ENCODE assay signal across 33 cellular contexts in genomic region chr3:144015133-144015532, GRCh38.
"Had no signal": no experiment of that assay in that cellular context is flagged by ENCODE, and none has a peak within 500 bp of the region (broad histone marks: within the 10 kb centered on the region; RNA-seq: fewer than 3 reads in every experiment).

No MANE protein-coding gene starts in this region.

- H3K27me3 ChIP-seq: adrenal gland, ascending aorta, body of pancreas, brain microvascular endothelial cell, breast epithelium, cardiac muscle cell had no signal

- DNase-seq: activated effector memory CD4-positive, alpha-beta T cell treated with anti-CD3 and anti-CD28 coated beads, Interleukin-2, amount 50 U/mL, for 16 hours; activated effector memory CD4-positive, alpha-beta T cell treated with Interleukin-2 at 50 U/mL for 16 hours; activated gamma-delta T cell; activated gamma-delta T cell treated with Interleukin-2 at 50 U/mL for 16 hours; activated naive CD4-positive, alpha-beta T cell; activated naive CD4-positive, alpha-beta T cell treated with anti-CD3 and anti-CD28 coated beads for 36 hours; activated naive CD4-positive, alpha-beta T cell treated with anti-CD3 and anti-CD28 coated beads, Interleukin-2, amount 10 ng/mL, durations not matched to agents 7 days and 5 days; activated naive CD4-positive, alpha-beta T cell treated with anti-CD3 and anti-CD28 coated beads, Interleukin-2, amount 50 U/mL, for 16 hours; activated naive CD4-positive, alpha-beta T cell treated with Interleukin-2 at 50 U/mL for 16 hours; activated naive CD8-positive, alpha-beta T cell treated with anti-CD3 and anti-CD28 coated beads for 36 hours; activated naive CD8-positive, alpha-beta T cell treated with anti-CD3 and anti-CD28 coated beads, Interleukin-2, amount 10 ng/mL, durations not matched to agents 7 days and 5 days; activated naive CD8-positive, alpha-beta T cell treated with anti-CD3 and anti-CD28 coated beads, Interleukin-2, amount 50 U/mL, for 24 hours; activated T-cell treated with anti-CD3 and anti-CD28 coated beads, Interleukin-2, amount 50 U/mL, for 24 hours; activated T-cell treated with anti-CD3 and anti-CD28 coated beads, Interleukin-2, amount 50 U/mL, for 4 hours; activated T-cell treated with anti-CD3 and anti-CD28 coated beads, Interleukin-2, amount 50 U/mL, for 48 hours; activated T-cell treated with anti-CD3 and anti-CD28 coated beads, Interleukin-2, amount 50 U/mL, for 72 hours; adrenal gland; amniotic stem cell; amygdala; anterior cingulate cortex; aorta; body of pancreas; brain microvascular endothelial cell; caudate nucleus; central memory CD4-positive, alpha-beta T cell; cerebellar nuclear complex had no signal

- FAIRE-seq: astrocyte, bronchial epithelial cell had no signal

- H3K4me3 ChIP-seq: adrenal gland, ascending aorta, body of pancreas, breast epithelium, cardiac muscle cell had no signal

- ATAC-seq: activated naive CD4-positive, alpha-beta T cell treated with anti-CD3 and anti-CD28 coated beads, Interleukin-2, amount 50 U/mL, for 72 hours; activated naive CD8-positive, alpha-beta T cell treated with anti-CD3 and anti-CD28 coated beads, Interleukin-2, amount 50 U/mL, for 24 hours; activated T-cell treated with anti-CD3 and anti-CD28 coated beads, Interleukin-2, amount 50 U/mL, for 4 hours; activated T-cell treated with anti-CD3 and anti-CD28 coated beads, Interleukin-2, amount 50 U/mL, for 72 hours; activated T-helper 17 cell treated with anti-CD3 and anti-CD28 coated beads, Interleukin-2, amount 50 U/mL, for 72 hours; body of pancreas had no signal

- H3K4me1 ChIP-seq: adrenal gland, ascending aorta, body of pancreas, breast epithelium had no signal

- H3K36me3 ChIP-seq: adrenal gland, ascending aorta, brain microvascular endothelial cell, cardiac muscle cell had no signal

- H3K9me3 ChIP-seq: adrenal gland, body of pancreas, breast epithelium had no signal

- H3K27ac ChIP-seq: adrenal gland, ascending aorta, body of pancreas, brain microvascular endothelial cell, breast epithelium, cardiac muscle cell had no signal
